In genomic region chr5:3310551-3311340, GRCh38 we compare ENCODE assay signal across 10 cellular contexts.
DNase-seq lines count a peak whose midpoint lies in the region; ATAC-seq and TF ChIP-seq lines count a peak whose summit lies in the region.
"Had no signal": no experiment of that assay in that cellular context is flagged by ENCODE, and none has a peak within 500 bp of the region (broad histone marks: within the 10 kb centered on the region; RNA-seq: fewer than 3 reads in every experiment).

No MANE protein-coding gene starts in this region.

- peak overlapping the region; percentile 98 for H3K27ac ChIP-seq in RWPE2 (ENCODE audit: poor library complexity, severe bottlenecking)
- no peak overlapping the region for H3K27ac ChIP-seq in gastroesophageal sphincter

- H3K4me1 ChIP-seq in RWPE2 (ENCODE audit: insufficient read depth, poor library complexity, severe bottlenecking) (peaks cover 20% of the 10 kb centered on the region), gastroesophageal sphincter (no peaks in the 10 kb centered on the region)

- no peak for TF ChIP-seq POLR2A in gastroesophageal sphincter (IDR thresholded peaks at IDR 0.05)

- no peak for TF ChIP-seq EP300 in gastroesophageal sphincter (IDR thresholded peaks at IDR 0.05)

- H3K9me3 ChIP-seq in RWPE2 (ENCODE audit: severe bottlenecking), result peaks cover 14% of the 10 kb centered on the region
- H3K9me3 ChIP-seq in gastroesophageal sphincter, result peaks cover 0 to 23% (median 0%) of the 10 kb centered on the region in 3 donors

- peak; percentile 99 for DNase-seq in HT1080 (ENCODE audit: low read depth)
- peak; percentile 97 for DNase-seq in RWPE2 (ENCODE audit: low spot score)
- peak; percentile 64 for DNase-seq in retinal pigment epithelial cell (ENCODE audit: low read depth)
- no peak for DNase-seq in activated CD4-positive, alpha-beta T cell treated with anti-CD3 and anti-CD28 coated beads, Interleukin-2, amount 50 U/mL, for 48 hours
- no peak for DNase-seq in RPMI8226
- DNase-seq: NCI-H446 treated with DMSO at 0.1 percent for 48 hours, T-helper 9 cell had no signal

- TF ChIP-seq CTCF in RWPE2 (IDR thresholded peaks at IDR 0.05; ENCODE audit: poor library complexity, severe bottlenecking), result no peak
- no peak for TF ChIP-seq CTCF in gastroesophageal sphincter (IDR thresholded peaks at IDR 0.05)
- TF ChIP-seq CTCF in retinal pigment epithelial cell (conservative IDR thresholded peaks at IDR 0.05; ENCODE audit: low read depth, low read length), result no peak

- no peaks in the 10 kb centered on the region for H3K36me3 ChIP-seq in RWPE2 (ENCODE audit: low read depth)
- no peaks in the 10 kb centered on the region for H3K36me3 ChIP-seq in gastroesophageal sphincter

- peak; percentile 89 for ATAC-seq in RWPE2 (ENCODE audit: low read depth)
- peak; percentile 38 for ATAC-seq in gastroesophageal sphincter
- ATAC-seq in GM21825 (IDR thresholded peaks at IDR 0.05; ENCODE audit: unreplicated experiment), result no peak
- no peak for ATAC-seq in GM19328 (IDR thresholded peaks at IDR 0.05; ENCODE audit: unreplicated experiment)

- H3K4me3 ChIP-seq in RWPE2 (ENCODE audit: severe bottlenecking) (no peak overlapping the region), gastroesophageal sphincter (no peak overlapping the region), retinal pigment epithelial cell (ENCODE audit: low read length) (no peak overlapping the region)

- H3K27me3 ChIP-seq in RWPE2 (ENCODE audit: insufficient read depth, poor library complexity, severe bottlenecking) (no peaks in the 10 kb centered on the region), gastroesophageal sphincter (peaks cover 28% of the 10 kb centered on the region)

- WGBS in gastroesophageal sphincter (ENCODE audit: low coverage in 1 of 2), 2 donors, result 62 to 72% methylated on average over 8 to 26 of the region's 28 CpGs

Comparison
In these comparisons a context has a peak if more than half of its experiments do, and no peak if none do; other contexts are left out.
1. DNase-seq: peak in HT1080 (single experiment), RWPE2 (single experiment) and retinal pigment epithelial cell (single experiment); none in activated CD4-positive, alpha-beta T cell treated with anti-CD3 and anti-CD28 coated beads, Interleukin-2, amount 50 U/mL, for 48 hours (0 of 2) and RPMI8226 (single experiment).
2. ATAC-seq: peak in RWPE2 (single experiment) and gastroesophageal sphincter (single experiment); none in GM21825 (single experiment) and GM19328 (single experiment).